1 cellular context compared by ENCODE assay signal in the genomic region with DNA sequence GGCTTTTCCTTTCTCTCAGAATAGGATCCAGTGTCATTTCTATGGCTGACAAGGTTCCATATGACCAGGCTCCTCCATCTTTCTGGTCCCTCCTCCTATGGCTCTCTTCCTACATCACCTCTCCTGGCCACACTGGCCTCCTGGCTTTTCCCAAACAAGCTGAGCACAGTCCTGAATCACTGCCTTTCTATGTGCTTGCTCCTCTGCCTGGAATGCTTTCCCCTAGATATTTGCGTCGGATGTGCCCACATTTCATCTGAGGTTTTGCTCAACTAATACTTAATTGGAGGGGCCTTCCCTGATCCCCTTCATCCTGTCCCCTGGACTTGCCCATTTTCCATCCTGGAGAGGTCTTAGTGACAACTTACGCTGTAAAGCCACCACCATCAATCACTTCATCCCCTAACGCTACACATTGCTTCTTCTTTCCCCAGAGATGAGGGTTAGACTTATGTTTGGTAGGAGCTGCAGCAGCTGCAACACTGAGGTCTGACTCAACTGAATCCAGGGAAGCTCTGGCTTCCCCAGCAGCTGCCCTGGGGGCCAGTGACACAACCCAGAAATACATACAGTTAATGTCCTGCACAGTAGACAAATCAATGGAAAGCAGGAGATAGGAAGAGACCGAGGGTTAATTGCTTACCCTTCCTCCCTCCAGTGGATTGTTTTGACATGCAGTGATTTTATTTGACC.
TF ChIP-seq lines count a peak whose summit lies in the region.

No MANE protein-coding gene starts in this region.

TF ChIP-seq in H1, 55 proteins besides CTCF, POLR2A, EP300 and RAD21 (continued from another document):
- TF ChIP-seq SIX5 (IDR thresholded peaks at IDR 0.05; ENCODE audit: low read depth, low read length) = no peak
- no peak for TF ChIP-seq TAF1 (IDR thresholded peaks at IDR 0.05; ENCODE audit: low read depth, low read length)
- TF ChIP-seq ASH2L (IDR thresholded peaks at IDR 0.05; ENCODE audit: low read length) = no peak
